ENCODE assay signal across 8 cellular contexts in the genomic region with DNA sequence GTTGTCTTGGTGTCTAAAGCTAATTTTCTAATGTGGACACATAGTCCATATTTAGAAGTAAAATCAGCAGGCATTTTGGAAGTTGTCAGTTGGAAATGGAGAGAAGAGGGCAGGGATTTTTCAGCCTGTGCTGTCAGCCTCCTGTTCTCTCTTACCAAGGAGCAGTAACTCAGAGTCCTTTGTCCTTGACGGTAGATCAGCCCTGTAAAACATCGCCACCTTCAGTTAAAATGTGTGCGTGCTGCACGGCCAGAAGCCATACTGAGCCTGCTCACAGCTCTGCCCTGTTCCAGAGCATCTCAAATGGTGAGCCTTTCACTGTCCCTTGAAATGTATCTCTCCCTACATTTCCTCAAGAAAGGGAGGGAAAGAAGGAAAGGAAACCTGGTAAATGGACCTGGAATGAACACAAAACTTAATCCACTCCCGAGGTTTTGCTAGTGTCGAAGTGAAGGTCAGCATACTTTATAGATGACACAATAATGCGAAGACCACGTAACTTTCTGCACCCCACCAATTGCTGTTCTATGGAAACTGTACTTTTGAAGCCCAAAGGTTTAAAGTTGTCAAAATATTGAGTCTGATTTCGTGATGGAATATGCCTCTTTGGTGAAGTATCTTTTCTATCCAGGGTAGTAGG.
DNase-seq lines count a peak whose midpoint lies in the region; ATAC-seq, FAIRE-seq and TF ChIP-seq lines count a peak whose summit lies in the region.

No MANE protein-coding gene starts in this region.

- no peak overlapping the region for H3K9ac ChIP-seq in astrocyte (ENCODE audit: low read length)

- H3K4me1 Mint-ChIP-seq in astrocyte (ENCODE audit: low read depth, unreplicated experiment), result no peaks in the 10 kb centered on the region

- no peak overlapping the region for H3K27ac ChIP-seq in astrocyte (ENCODE audit: low read depth, low read length)

- H3K4me1 ChIP-seq in astrocyte (ENCODE audit: insufficient read depth, low read length), result no peaks in the 10 kb centered on the region

- H3K9me3 ChIP-seq in astrocyte (ENCODE audit: insufficient read depth, low read depth, low read length), result no peaks in the 10 kb centered on the region

- no peaks in the 10 kb centered on the region for H3K9me3 Mint-ChIP-seq in astrocyte (ENCODE audit: unreplicated experiment)

- no peaks in the 10 kb centered on the region for H3K36me3 ChIP-seq in astrocyte (ENCODE audit: insufficient read depth, low read length)

- H3K4me2 ChIP-seq in astrocyte (ENCODE audit: low read length), result no peak overlapping the region

- peak; percentile 78 for TF ChIP-seq CTCF in astrocyte (IDR thresholded peaks at IDR 0.05; ENCODE audit: insufficient read depth, low read depth, low read length)

- H3K79me2 ChIP-seq in astrocyte (ENCODE audit: insufficient read depth, low read length), result no peaks in the 10 kb centered on the region

- no peak overlapping the region for H3K4me3 Mint-ChIP-seq in astrocyte (ENCODE audit: unreplicated experiment)

- H3K27me3 ChIP-seq in astrocyte (ENCODE audit: insufficient read depth, low read length), result no peaks in the 10 kb centered on the region

- peaks cover 16% of the 10 kb centered on the region for H3K27me3 Mint-ChIP-seq in astrocyte (ENCODE audit: low read depth, unreplicated experiment)

- DNase-seq in DMS114 treated with DMSO at 0.1 percent for 48 hours (lab: John Stamatoyannopoulos, UW; ENCODE audit: unreplicated experiment) (peak; percentile 28), GM19238 (ENCODE audit: insufficient read length, low spot score) (peak; percentile 12), NCI-H2029 (lab: John Stamatoyannopoulos, UW) (peak; percentile 62), astrocyte (ENCODE audit: low read depth) (peak; percentile 57), hippocampal formation (lab: John Stamatoyannopoulos, UW) (peak; percentile 48 to 75), skeletal muscle cell (ENCODE audit: low read depth) (peak; percentile 23)
- DNase-seq in activated CD4-positive, CD25-positive, alpha-beta regulatory T cell treated with anti-CD3 and anti-CD28 coated beads, Interleukin-2, amount 50 U/mL, for 72 hours, result no peak

- no peak overlapping the region for H3K27ac Mint-ChIP-seq in astrocyte (ENCODE audit: unreplicated experiment)

- H3K4me3 ChIP-seq in astrocyte (ENCODE audit: insufficient read depth, low read depth, low read length) (no peak overlapping the region), skeletal muscle cell (ENCODE audit: low read depth, low read length) (no peak overlapping the region)

- ATAC-seq in HG03103 (IDR thresholded peaks at IDR 0.05; ENCODE audit: low read depth, unreplicated experiment), result peak; percentile 88

- H3K36me3 Mint-ChIP-seq in astrocyte (ENCODE audit: low read depth, unreplicated experiment), result no peaks in the 10 kb centered on the region

- H4K20me1 ChIP-seq in astrocyte (ENCODE audit: insufficient read depth, low read length), result no peaks in the 10 kb centered on the region

- peak; percentile 13 for FAIRE-seq in astrocyte (lab: Jason Lieb, UNC)

- H2AFZ ChIP-seq in astrocyte (ENCODE audit: low read depth, low read length), result peak overlapping the region; percentile 30
